ENCODE assay signal across 8 cellular contexts in genomic region chrX:47581731-47582647, GRCh38. TPM values are rescaled to one million over a fixed set of nuclear protein-coding genes. Genes with fewer than 3 reads are reported as not detected.
DNase-seq lines count a peak whose midpoint lies in the region; ATAC-seq and TF ChIP-seq lines count a peak whose summit lies in the region.

Gene TIMP1 (plus strand): TSS chrX:47582436. CDS start chrX:47583416, 980 bp downstream.

- ATAC-seq in GM19328 (IDR thresholded peaks at IDR 0.05; ENCODE audit: unreplicated experiment) (peak; percentile 74), HG03460 (IDR thresholded peaks at IDR 0.05; ENCODE audit: unreplicated experiment) (peak; percentile 93), foreskin keratinocyte (peak; percentile 95)

- H3K14ac ChIP-seq in neuronal stem cell (ENCODE audit: low read length) = no peak within 1 kb of the TSS

- peak within 1 kb of the TSS; percentile 88 for H2AFZ ChIP-seq in neuronal stem cell (ENCODE audit: low read length)

- H3K18ac ChIP-seq in neuronal stem cell (ENCODE audit: low read length) = peak within 1 kb of the TSS; percentile 91

- no peak within 1 kb of the TSS for H2BK15ac ChIP-seq in neuronal stem cell (ENCODE audit: low read length)

- H3K36me3 ChIP-seq in neuronal stem cell (replicated peaks in 1 of 2; ENCODE audit: control insufficient read depth in 2 of 2, insufficient read depth in 2 of 2, low read length in 2 of 2) = peaks cover 0 to 18% of the 10 kb centered on the region in 2 donors

- TF ChIP-seq CTCF in AG10803 (conservative IDR thresholded peaks at IDR 0.05; ENCODE audit: low read length) (no peak), foreskin keratinocyte (conservative IDR thresholded peaks at IDR 0.05) (no peak)

- H2AK5ac ChIP-seq in neuronal stem cell (ENCODE audit: low read depth, low read length) = no peak within 1 kb of the TSS

- peak; percentile 91 for DNase-seq in AG10803 (ENCODE audit: low read depth)
- DNase-seq in SIG-M5 (lab: John Stamatoyannopoulos, UW) = peak; percentile 36
- DNase-seq in activated gamma-delta T cell treated with anti-CD3 and anti-CD28 coated beads, Interleukin-2, amount 50 U/mL, for 16 hours (ENCODE audit: low read depth) = peak; percentile 62
- peak; percentile 62 to 76 for DNase-seq in foreskin keratinocyte
- DNase-seq in neuronal stem cell (ENCODE audit: low spot score) = peak; percentile 56
- DNase-seq in stromal cell of bone marrow (ENCODE audit: low read depth) = peak; percentile 90

- peaks cover 4% of the 10 kb centered on the region for H3K4me1 ChIP-seq in foreskin keratinocyte
- H3K4me1 ChIP-seq in neuronal stem cell (ENCODE audit: control insufficient read depth in 2 of 2, insufficient read depth in 1 of 2, low read depth in 1 of 2, low read length in 2 of 2) = no peaks in the 10 kb centered on the region

- peak within 1 kb of the TSS; percentile 25 for H3K4me2 ChIP-seq in neuronal stem cell (ENCODE audit: insufficient read depth, low read length, poor library complexity, severe bottlenecking)

- no peak within 1 kb of the TSS for H3K23ac ChIP-seq in neuronal stem cell (ENCODE audit: low read depth, low read length, poor library complexity)

- no peak within 1 kb of the TSS for H3K4ac ChIP-seq in neuronal stem cell (ENCODE audit: low read length)

- H2BK12ac ChIP-seq in neuronal stem cell (ENCODE audit: low read length) = no peak within 1 kb of the TSS

- no CpG with 5 or more reads among the region's 28 CpGs for WGBS in neuronal stem cell (ENCODE audit: extremely low coverage in 2 of 2, insufficient read length in 2 of 2, insufficient replicate concordance in 1 of 2), 2 donors

- no peaks in the 10 kb centered on the region for H3K27me3 ChIP-seq in foreskin keratinocyte
- H3K27me3 ChIP-seq in neuronal stem cell (ENCODE audit: control insufficient read depth in 3 of 3, insufficient read depth in 3 of 3, low read depth in 1 of 3, low read length in 3 of 3) = peaks cover 0 to 3% (median 0%) of the 10 kb centered on the region in 3 experiments

- peak within 1 kb of the TSS; percentile 77 for H3K9ac ChIP-seq in neuronal stem cell (ENCODE audit: low read depth, low read length, poor library complexity)

- no peak within 1 kb of the TSS for H2BK5ac ChIP-seq in neuronal stem cell (ENCODE audit: low read length)

- H3K79me1 ChIP-seq in neuronal stem cell (ENCODE audit: low read depth, low read length) = no peaks in the 10 kb centered on the region

- peak within 1 kb of the TSS; percentile 98 for H4K8ac ChIP-seq in neuronal stem cell (ENCODE audit: low read depth, low read length)

- H3K4me3 ChIP-seq in AG10803 (ENCODE audit: low read length) = peak within 1 kb of the TSS; percentile 77
- peak within 1 kb of the TSS; percentile 58 to 84 for H3K4me3 ChIP-seq in neuronal stem cell (ENCODE audit: low read length in 2 of 2)

- H3K27ac ChIP-seq in foreskin keratinocyte (peak within 1 kb of the TSS; percentile 62), neuronal stem cell (replicated peaks; ENCODE audit: low read length) (no peak within 1 kb of the TSS)

- H4K91ac ChIP-seq in neuronal stem cell (ENCODE audit: low read depth, low read length, poor library complexity) = no peak within 1 kb of the TSS

- no peaks in the 10 kb centered on the region for H3K9me3 ChIP-seq in neuronal stem cell (replicated peaks in 1 of 2; ENCODE audit: control insufficient read depth in 2 of 2, insufficient read depth in 1 of 2, low read depth in 1 of 2, low read length in 2 of 2)

- H2BK120ac ChIP-seq in neuronal stem cell (ENCODE audit: low read depth, low read length) = no peak within 1 kb of the TSS

RNA-seq across cellular contexts. Expression of gene TIMP1, which starts in this region (rescaled TPM):
- total RNA-seq in foreskin keratinocyte = 158 and 163 TPM in 2 replicates
- 231 and 234 TPM in 2 replicates for polyA plus RNA-seq in foreskin keratinocyte
- 75.3 TPM for polyA plus RNA-seq in neuronal stem cell (2013, experiment 1 of 2)
- polyA plus RNA-seq in neuronal stem cell (2013, experiment 2 of 2) = 72.6 TPM

Comparison
In these comparisons a context has a peak if more than half of its experiments do, and no peak if none do; other contexts are left out.
1. DNase-seq: peak in every context shown above with its lines; median percentile 91 in AG10803; 90 in stromal cell of bone marrow; 69 in foreskin keratinocyte; 62 in activated gamma-delta T cell treated with anti-CD3 and anti-CD28 coated beads, Interleukin-2, amount 50 U/mL, for 16 hours; 56 in neuronal stem cell; 36 in SIG-M5.